In genomic region chr12:49871811-49872251, GRCh38 we compare ENCODE assay signal across 9 cellular contexts. TPM values are rescaled to one million over a fixed set of nuclear protein-coding genes. Genes with fewer than 3 reads are reported as not detected.
A peak's percentile ranks its signal among the peaks of the same experiment; 100 is the strongest.
DNase-seq lines count a peak whose midpoint lies in the region; ATAC-seq and TF ChIP-seq lines count a peak whose summit lies in the region.
"Not testable (repeated sequence)": the region's sequence is repeated elsewhere in the genome, so short reads cannot be mapped to it uniquely, and the experiment has no call there.
"Had no signal": no experiment of that assay in that cellular context is flagged by ENCODE, and none has a peak within 500 bp of the region (broad histone marks: within the 10 kb centered on the region; RNA-seq: fewer than 3 reads in every experiment).

No MANE protein-coding gene starts in this region.

- not testable (repeated sequence) for TF ChIP-seq CTCF in chondrocyte (IDR thresholded peaks at IDR 0.05); fibroblast of villous mesenchyme (IDR thresholded peaks at IDR 0.05; ENCODE audit: insufficient read depth, low read depth, low read length)

- H3K4me1 Mint-ChIP-seq in activated CD8-positive, alpha-beta memory T cell treated with anti-CD3 and anti-CD28 coated beads, Interleukin-2, amount 10 ng/mL, durations not matched to agents 7 days and 5 days = not testable (repeated sequence)
- peaks cover 19% of the 10 kb centered on the region for H3K4me1 Mint-ChIP-seq in chondrocyte (ENCODE audit: low read depth)

- not testable (repeated sequence) for H3K36me3 ChIP-seq in neuronal stem cell (replicated peaks in 1 of 2; ENCODE audit: control insufficient read depth in 2 of 2, insufficient read depth in 2 of 2, low read length in 2 of 2)

- not testable (repeated sequence) for H3K4me3 Mint-ChIP-seq in activated CD8-positive, alpha-beta memory T cell treated with anti-CD3 and anti-CD28 coated beads, Interleukin-2, amount 10 ng/mL, durations not matched to agents 7 days and 5 days; chondrocyte (ENCODE audit: unreplicated experiment)

- not testable (repeated sequence) for H4K8ac ChIP-seq in neuronal stem cell (ENCODE audit: low read depth, low read length)

- H3K27ac ChIP-seq in neuronal stem cell (replicated peaks; ENCODE audit: low read length) = not testable (repeated sequence)
- peak overlapping the region; percentile 87 for H3K27ac ChIP-seq in substantia nigra (ENCODE audit: low read depth, low read length, poor library complexity, severe bottlenecking)

- not testable (repeated sequence) for H3K4ac ChIP-seq in neuronal stem cell (ENCODE audit: low read length)

- not testable (repeated sequence) for H3K4me2 ChIP-seq in neuronal stem cell (ENCODE audit: insufficient read depth, low read length, poor library complexity, severe bottlenecking)

- H2BK5ac ChIP-seq in neuronal stem cell (ENCODE audit: low read length) = not testable (repeated sequence)

- H3K14ac ChIP-seq in neuronal stem cell (ENCODE audit: low read length) = not testable (repeated sequence)

- not testable (repeated sequence) for H3K23ac ChIP-seq in neuronal stem cell (ENCODE audit: low read depth, low read length, poor library complexity)

- not testable (repeated sequence) for H3K9me3 Mint-ChIP-seq in activated CD8-positive, alpha-beta memory T cell treated with anti-CD3 and anti-CD28 coated beads, Interleukin-2, amount 10 ng/mL, durations not matched to agents 7 days and 5 days (ENCODE audit: low read depth); chondrocyte (ENCODE audit: low read depth)

- not testable (repeated sequence) for H3K36me3 Mint-ChIP-seq in activated CD8-positive, alpha-beta memory T cell treated with anti-CD3 and anti-CD28 coated beads, Interleukin-2, amount 10 ng/mL, durations not matched to agents 7 days and 5 days; chondrocyte (ENCODE audit: low read depth)

- peak overlapping the region; percentile 68 for H2AFZ ChIP-seq in neuronal stem cell (ENCODE audit: low read length)

- not testable (repeated sequence) for H2BK15ac ChIP-seq in neuronal stem cell (ENCODE audit: low read length)

- H2BK120ac ChIP-seq in neuronal stem cell (ENCODE audit: low read depth, low read length) = not testable (repeated sequence)

- H2AK5ac ChIP-seq in neuronal stem cell (ENCODE audit: low read depth, low read length) = not testable (repeated sequence)

- not testable (repeated sequence) for H3K79me1 ChIP-seq in neuronal stem cell (ENCODE audit: low read depth, low read length)

- H3K4me1 ChIP-seq in neuronal stem cell (ENCODE audit: control insufficient read depth in 2 of 2, insufficient read depth in 1 of 2, low read depth in 1 of 2, low read length in 2 of 2) = not testable (repeated sequence)

- DNase-seq in 8988T = peak; percentile 74
- peak; percentile 69 for DNase-seq in HCEC 1CT
- DNase-seq in activated CD8-positive, alpha-beta memory T cell treated with anti-CD3 and anti-CD28 coated beads, Interleukin-2, amount 10 ng/mL, durations not matched to agents 7 days and 5 days = peak; percentile 22
- DNase-seq in chondrocyte (ENCODE audit: low spot score) = peak; percentile 21
- DNase-seq in fibroblast of villous mesenchyme (ENCODE audit: low read depth) = peak; percentile 43
- peak; percentile 58 for DNase-seq in islet precursor cell
- DNase-seq in neuronal stem cell (ENCODE audit: low spot score); substantia nigra (lab: John Stamatoyannopoulos, UW): not testable (repeated sequence)

- CTCF ChIA-PET in activated CD8-positive, alpha-beta memory T cell treated with anti-CD3 and anti-CD28 coated beads, Interleukin-2, amount 10 ng/mL, durations not matched to agents 7 days and 5 days (lab: Charles Lee) = interaction anchor here (2.2 to 3.9 kb wide), 2 partner anchors 74 to 95 kb away, joined by 6 to 13 read pairs; no protein-coding TSS in a partner anchor

- H3K18ac ChIP-seq in neuronal stem cell (ENCODE audit: low read length) = not testable (repeated sequence)

- no CpG with 5 or more reads among the region's 8 CpGs for WGBS in neuronal stem cell (ENCODE audit: extremely low coverage in 2 of 2, insufficient read length in 2 of 2, insufficient replicate concordance in 1 of 2), 2 donors

- not testable (repeated sequence) for H3K9ac ChIP-seq in neuronal stem cell (ENCODE audit: low read depth, low read length, poor library complexity)

- H3K9me3 ChIP-seq in neuronal stem cell (replicated peaks in 1 of 2; ENCODE audit: control insufficient read depth in 2 of 2, insufficient read depth in 1 of 2, low read depth in 1 of 2, low read length in 2 of 2) = not testable (repeated sequence)

- H2BK12ac ChIP-seq in neuronal stem cell (ENCODE audit: low read length) = not testable (repeated sequence)

- not testable (repeated sequence) for H3K27me3 Mint-ChIP-seq in activated CD8-positive, alpha-beta memory T cell treated with anti-CD3 and anti-CD28 coated beads, Interleukin-2, amount 10 ng/mL, durations not matched to agents 7 days and 5 days; chondrocyte (ENCODE audit: low read depth)

- not testable (repeated sequence) for H3K27ac Mint-ChIP-seq in activated CD8-positive, alpha-beta memory T cell treated with anti-CD3 and anti-CD28 coated beads, Interleukin-2, amount 10 ng/mL, durations not matched to agents 7 days and 5 days
- peak overlapping the region; percentile 86 for H3K27ac Mint-ChIP-seq in chondrocyte (ENCODE audit: unreplicated experiment)

- H3K27me3 ChIP-seq in neuronal stem cell (ENCODE audit: control insufficient read depth in 3 of 3, insufficient read depth in 3 of 3, low read depth in 1 of 3, low read length in 3 of 3) = peaks cover 0 to 49% (median 0%) of the 10 kb centered on the region in 3 experiments

- not testable (repeated sequence) for ATAC-seq in activated CD8-positive, alpha-beta memory T cell treated with anti-CD3 and anti-CD28 coated beads, Interleukin-2, amount 10 ng/mL, durations not matched to agents 7 days and 5 days

- not testable (repeated sequence) for H3K4me3 ChIP-seq in fibroblast of villous mesenchyme (ENCODE audit: low read depth, low read length); neuronal stem cell (ENCODE audit: low read length in 2 of 2)

- not testable (repeated sequence) for H4K91ac ChIP-seq in neuronal stem cell (ENCODE audit: low read depth, low read length, poor library complexity)

RNA-seq across cellular contexts. Expression of gene BCDIN3D, which starts 28.9 kb away (rescaled TPM):
- 1 to 10 TPM; 8.2 to 8.3 TPM for total RNA-seq in activated CD8-positive, alpha-beta memory T cell treated with anti-CD3 and anti-CD28 coated beads, Interleukin-2, amount 10 ng/mL, durations not matched to agents 7 days and 5 days
- 3.1 to 3.3 TPM (median 3.3 TPM) in 3 replicates for total RNA-seq in chondrocyte
- 2.9 and 3.5 TPM in 2 replicates for total RNA-seq in fibroblast of villous mesenchyme
- 5.6 TPM for polyA plus RNA-seq in neuronal stem cell (2013, experiment 1 of 2)
- polyA plus RNA-seq in neuronal stem cell (2013, experiment 2 of 2) = 6.0 TPM

RNA-seq across cellular contexts. Expression of gene FAIM2, which starts 31.9 kb away (rescaled TPM):
- total RNA-seq in activated CD8-positive, alpha-beta memory T cell treated with anti-CD3 and anti-CD28 coated beads, Interleukin-2, amount 10 ng/mL, durations not matched to agents 7 days and 5 days = under 1 TPM; 0.05 to 0.06 TPM
- total RNA-seq in chondrocyte (0.47 to 1.3 TPM (median 0.74 TPM) in 3 replicates), fibroblast of villous mesenchyme (3.0 and 3.9 TPM in 2 replicates)
- polyA plus RNA-seq in neuronal stem cell (2013, experiment 1 of 2) = 5.6 TPM
- 4.9 TPM for polyA plus RNA-seq in neuronal stem cell (2013, experiment 2 of 2)
- total RNA-seq: K562 had no signal

RNA-seq across cellular contexts. Expression of gene NCKAP5L, which starts 43.6 kb away (rescaled TPM):
- total RNA-seq in activated CD8-positive, alpha-beta memory T cell treated with anti-CD3 and anti-CD28 coated beads, Interleukin-2, amount 10 ng/mL, durations not matched to agents 7 days and 5 days = 1 to 10 TPM; 1.1 to 1.4 TPM
- total RNA-seq in chondrocyte = 36.3 to 47.6 TPM (median 46.0 TPM) in 3 replicates
- 30.9 and 34.1 TPM in 2 replicates for total RNA-seq in fibroblast of villous mesenchyme
- 12.5 TPM for polyA plus RNA-seq in neuronal stem cell (2013, experiment 1 of 2)
- polyA plus RNA-seq in neuronal stem cell (2013, experiment 2 of 2) = 13.0 TPM

Comparison
In these comparisons a context has a peak if more than half of its experiments do, and no peak if none do; other contexts are left out.
1. RNA of gene NCKAP5L, which starts 43.6 kb away (total RNA-seq): 36.3 to 47.6 TPM in chondrocyte and 30.9 to 34.1 TPM in fibroblast of villous mesenchyme; 1.1 to 1.4 TPM in activated CD8-positive, alpha-beta memory T cell treated with anti-CD3 and anti-CD28 coated beads, Interleukin-2, amount 10 ng/mL, durations not matched to agents 7 days and 5 days; every median in the first group is over 10 times any median in the second.